ENCODE assay signal across 1 cellular context in genomic region chr4:83340692-83341343, GRCh38.
TF ChIP-seq lines count a peak whose summit lies in the region.

No MANE protein-coding gene starts in this region.

TF ChIP-seq in GM12878, 131 proteins besides CTCF, POLR2A, EP300 and RAD21 (continued from another document):
- TF ChIP-seq SKIL (IDR thresholded peaks at IDR 0.05; ENCODE audit: low read depth, poor library complexity, severe bottlenecking) (no peak), SMAD1 (IDR thresholded peaks at IDR 0.05; ENCODE audit: low read depth, partially characterized antibody) (no peak), ZNF687 (IDR thresholded peaks at IDR 0.05) (no peak), RUNX3 (IDR thresholded peaks at IDR 0.05; ENCODE audit: low read length) (peak; percentile 75), IKZF1 (conservative IDR thresholded peaks at IDR 0.05) (no peak), JUND (IDR thresholded peaks at IDR 0.05; ENCODE audit: low read depth, low read length) (no peak), ESRRA (IDR thresholded peaks at IDR 0.05; ENCODE audit: low read length) (no peak), TCF12 (IDR thresholded peaks at IDR 0.05; ENCODE audit: low read depth, low read length) (0 out of 2 replicates have a peak, but pooled peaks have one; percentile 23), NFXL1 (IDR thresholded peaks at IDR 0.05; ENCODE audit: borderline replicate concordance) (no peak), USF1 (IDR thresholded peaks at IDR 0.05; ENCODE audit: borderline replicate concordance, extremely low read length, insufficient read depth, low read depth, low read length) (no peak)
